Comparison of ENCODE assay signal across 8 cellular contexts in the genomic region with DNA sequence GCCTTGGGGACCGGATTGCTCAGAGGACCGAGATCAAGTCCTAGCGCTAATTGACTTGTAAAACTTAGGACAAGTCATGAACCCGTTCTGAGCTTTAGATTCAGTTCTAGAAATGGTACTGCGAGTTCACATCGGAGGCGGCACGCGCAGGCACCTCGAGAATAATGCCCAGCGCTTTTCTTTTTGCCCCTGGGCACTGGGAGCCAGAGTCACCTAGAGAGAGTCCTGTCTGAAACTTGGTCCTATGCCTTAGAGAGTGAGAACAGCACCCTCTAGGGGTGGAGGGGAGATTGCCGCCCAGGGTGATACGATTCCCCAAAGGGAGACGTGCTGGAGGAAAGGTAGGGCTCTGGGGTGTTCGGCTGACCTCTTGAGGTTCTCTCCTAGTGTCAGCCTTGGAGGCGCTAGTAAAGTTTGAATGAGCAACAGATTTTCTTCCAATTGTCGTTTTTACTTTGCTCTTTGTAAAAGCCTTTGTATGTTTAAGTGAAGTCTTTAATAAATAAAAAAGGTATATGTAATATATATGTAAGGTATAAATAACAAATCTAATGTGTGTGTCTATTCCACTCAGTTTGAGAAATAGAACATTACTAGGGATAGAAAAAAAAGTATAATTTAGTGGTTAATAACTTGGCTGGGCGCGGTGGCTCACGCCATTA. TPM values are rescaled to one million over a fixed set of nuclear protein-coding genes. Genes with fewer than 3 reads are reported as not detected.
DNase-seq lines count a peak whose midpoint lies in the region; ATAC-seq lines count a peak whose summit lies in the region.

No MANE protein-coding gene starts in this region.

- POLR2A ChIA-PET in CD4-positive, alpha-beta memory T cell (lab: Charles Lee; ENCODE audit: partially characterized antibody), result interaction anchor here (0.9 to 2.0 kb wide), 10 partner anchors 10 to 1249 kb away, joined by 3 to 16 read pairs (median 4); a partner anchor contains a TSS
- POLR2A ChIA-PET in activated CD4-positive, alpha-beta memory T cell treated with anti-CD3 and anti-CD28 coated beads, Interleukin-2, amount 10 ng/mL, durations not matched to agents 7 days and 5 days (lab: Charles Lee), result interaction anchor here (0.8 to 1.9 kb wide), 7 partner anchors 11 to 116 kb away, joined by 3 to 10 read pairs (median 4); a partner anchor contains a TSS

- H3K18ac ChIP-seq in mesendoderm (ENCODE audit: low read length), result no peak overlapping the region

- peaks cover 0 to 3% (median 0%) of the 10 kb centered on the region in 8 donors for H3K9me3 Mint-ChIP-seq in CD4-positive, alpha-beta memory T cell
- no peaks in the 10 kb centered on the region for H3K9me3 Mint-ChIP-seq in activated CD4-positive, alpha-beta memory T cell treated with anti-CD3 and anti-CD28 coated beads, Interleukin-2, amount 10 ng/mL, durations not matched to agents 7 days and 5 days
- H3K9me3 Mint-ChIP-seq in effector memory CD8-positive, alpha-beta T cell, result no peaks in the 10 kb centered on the region

- CTCF ChIA-PET in CD4-positive, alpha-beta memory T cell (lab: Charles Lee; ENCODE audit: partially characterized antibody), result interaction anchor here (0.6 to 8.9 kb wide), 29 partner anchors 8 to 365 kb away, joined by 3 to 76 read pairs (median 4); a partner anchor contains a TSS
- CTCF ChIA-PET in activated CD4-positive, alpha-beta memory T cell treated with anti-CD3 and anti-CD28 coated beads, Interleukin-2, amount 10 ng/mL, durations not matched to agents 7 days and 5 days (lab: Charles Lee), result interaction anchor here (0.6 to 1.4 kb wide), 28 partner anchors 10 to 375 kb away, joined by 3 to 24 read pairs (median 3); a partner anchor contains a TSS

- peaks cover 11% of the 10 kb centered on the region for H3K4me1 ChIP-seq in CD4-positive, alpha-beta memory T cell (ENCODE audit: insufficient read depth, low read length)
- no peaks in the 10 kb centered on the region for H3K4me1 ChIP-seq in mesendoderm (ENCODE audit: control insufficient read depth, low read depth, low read length)

- peaks cover 4% of the 10 kb centered on the region for H3K36me3 ChIP-seq in CD4-positive, alpha-beta memory T cell (ENCODE audit: insufficient read depth, low read length)
- H3K36me3 ChIP-seq in mesendoderm (ENCODE audit: control insufficient read depth, insufficient read depth, low read length), result no peaks in the 10 kb centered on the region

- H3K79me1 ChIP-seq in mesendoderm (ENCODE audit: low read length), result peaks cover 2% of the 10 kb centered on the region

- intact Hi-C loops in CD4-positive, alpha-beta memory T cell (cut with micrococcal nuclease), result loop anchor here (1.0 kb wide), 3 partner anchors 23 to 355 kb away; no protein-coding TSS in a partner anchor

- H3K27me3 ChIP-seq in CD4-positive, alpha-beta memory T cell (ENCODE audit: insufficient read depth, low read length), result no peaks in the 10 kb centered on the region
- H3K27me3 ChIP-seq in mesendoderm (ENCODE audit: insufficient read depth, low read length, poor library complexity), result no peaks in the 10 kb centered on the region

- H2BK5ac ChIP-seq in mesendoderm (ENCODE audit: low read length), result no peak overlapping the region

- peak overlapping the region; percentile 66 for H3K27ac ChIP-seq in CD4-positive, alpha-beta memory T cell (ENCODE audit: low read depth, low read length)
- H3K27ac ChIP-seq in mesendoderm (ENCODE audit: low read depth, low read length), result peak overlapping the region; percentile 45

- WGBS in mesendoderm (ENCODE audit: extremely low coverage, insufficient coverage, low lambda C conversion rate), result no CpG with 5 or more reads among the region's 20 CpGs

- peaks cover 7 to 21% of the 10 kb centered on the region in 2 donors for H3K36me3 Mint-ChIP-seq in CD4-positive, alpha-beta memory T cell
- no peaks in the 10 kb centered on the region for H3K36me3 Mint-ChIP-seq in activated CD4-positive, alpha-beta memory T cell treated with anti-CD3 and anti-CD28 coated beads, Interleukin-2, amount 10 ng/mL, durations not matched to agents 7 days and 5 days (ENCODE audit: low read depth)
- peaks cover 24% of the 10 kb centered on the region for H3K36me3 Mint-ChIP-seq in effector memory CD8-positive, alpha-beta T cell (ENCODE audit: insufficient read depth)

- no peak overlapping the region for H4K8ac ChIP-seq in mesendoderm (ENCODE audit: low read depth, low read length)

- H4K5ac ChIP-seq in mesendoderm (ENCODE audit: low read length), result no peak overlapping the region

- H3K9ac ChIP-seq in mesendoderm (ENCODE audit: low read length), result peak overlapping the region; percentile 86

- H3K27ac Mint-ChIP-seq in CD4-positive, alpha-beta memory T cell, result peak overlapping the region; percentile 46 to 100 (median 90)
- peak overlapping the region; percentile 89 for H3K27ac Mint-ChIP-seq in activated CD4-positive, alpha-beta memory T cell treated with anti-CD3 and anti-CD28 coated beads, Interleukin-2, amount 10 ng/mL, durations not matched to agents 7 days and 5 days
- H3K27ac Mint-ChIP-seq in effector memory CD8-positive, alpha-beta T cell, result peak overlapping the region in 1 of 2 donors; percentile 97

- H3K23ac ChIP-seq in mesendoderm (ENCODE audit: low read length), result no peak overlapping the region

- DNase-seq in CD4-positive, alpha-beta memory T cell, result peak; percentile 82 to 92 (median 86)
- DNase-seq in HK-2 (ENCODE audit: unreplicated experiment) (peak; percentile 97), NCI-H774 (lab: John Stamatoyannopoulos, UW) (peak; percentile 95), mesendoderm (peak; percentile 97)
- peak; percentile 90 for DNase-seq in activated CD4-positive, alpha-beta memory T cell treated with anti-CD3 and anti-CD28 coated beads, Interleukin-2, amount 10 ng/mL, durations not matched to agents 7 days and 5 days
- peak; percentile 88 to 93 (median 90) for DNase-seq in effector memory CD8-positive, alpha-beta T cell
- peak; percentile 71 for DNase-seq in stimulated activated CD8-positive, alpha-beta memory T cell treated with anti-CD3 and anti-CD28 coated beads, Interleukin-12 subunit alpha, Interleukin-12 subunit beta, amount 100 ng/mL, for 4 hours (ENCODE audit: low read depth)

- peaks cover 4% of the 10 kb centered on the region for H3K79me2 ChIP-seq in mesendoderm (ENCODE audit: control insufficient read depth, insufficient read depth, low read length)

- peak overlapping the region; percentile 93 for H3K4me2 ChIP-seq in mesendoderm (ENCODE audit: low read length)

- no peaks in the 10 kb centered on the region for H3K9me3 ChIP-seq in CD4-positive, alpha-beta memory T cell (ENCODE audit: control insufficient read depth in 1 of 2, low read length in 2 of 2)

- H2BK120ac ChIP-seq in mesendoderm (ENCODE audit: low read depth, low read length), result no peak overlapping the region

- H3K4ac ChIP-seq in mesendoderm (ENCODE audit: low read depth, low read length), result no peak overlapping the region

- H2BK15ac ChIP-seq in mesendoderm (replicated peaks; ENCODE audit: low read depth), result no peak overlapping the region

- H3K4me3 ChIP-seq in CD4-positive, alpha-beta memory T cell (ENCODE audit: low read length in 2 of 2), result peak overlapping the region; percentile 92 to 99
- peak overlapping the region; percentile 85 for H3K4me3 ChIP-seq in mesendoderm (ENCODE audit: low read length)

- peaks cover 0 to 4% of the 10 kb centered on the region in 2 donors for H3K27me3 Mint-ChIP-seq in CD4-positive, alpha-beta memory T cell
- H3K27me3 Mint-ChIP-seq in activated CD4-positive, alpha-beta memory T cell treated with anti-CD3 and anti-CD28 coated beads, Interleukin-2, amount 10 ng/mL, durations not matched to agents 7 days and 5 days, result no peaks in the 10 kb centered on the region
- H3K27me3 Mint-ChIP-seq in effector memory CD8-positive, alpha-beta T cell, result no peaks in the 10 kb centered on the region

- H3K4me1 Mint-ChIP-seq in CD4-positive, alpha-beta memory T cell, result peaks cover 8 to 20% (median 12%) of the 10 kb centered on the region in 4 donors
- peaks cover 15% of the 10 kb centered on the region for H3K4me1 Mint-ChIP-seq in activated CD4-positive, alpha-beta memory T cell treated with anti-CD3 and anti-CD28 coated beads, Interleukin-2, amount 10 ng/mL, durations not matched to agents 7 days and 5 days
- H3K4me1 Mint-ChIP-seq in effector memory CD8-positive, alpha-beta T cell (ENCODE audit: low read depth in 2 of 2), result peaks cover 16 to 18% of the 10 kb centered on the region in 2 donors

- H2AK5ac ChIP-seq in mesendoderm (ENCODE audit: low read length), result no peak overlapping the region

- peak overlapping the region; percentile 96 for H3K56ac ChIP-seq in mesendoderm (ENCODE audit: low read length)

- peak; percentile 62 for ATAC-seq in GM19463 (IDR thresholded peaks at IDR 0.05; ENCODE audit: unreplicated experiment)
- peak; percentile 62 for ATAC-seq in effector memory CD8-positive, alpha-beta T cell (replicated peaks)

- peak overlapping the region; percentile 88 to 99 (median 96) for H3K4me3 Mint-ChIP-seq in CD4-positive, alpha-beta memory T cell
- H3K4me3 Mint-ChIP-seq in activated CD4-positive, alpha-beta memory T cell treated with anti-CD3 and anti-CD28 coated beads, Interleukin-2, amount 10 ng/mL, durations not matched to agents 7 days and 5 days, result peak overlapping the region; percentile 83
- H3K4me3 Mint-ChIP-seq in effector memory CD8-positive, alpha-beta T cell, result peak overlapping the region; percentile 98 to 100

RNA-seq across cellular contexts. Expression of a gene that starts 0.8 kb away (rescaled TPM):
- total RNA-seq in CD4-positive, alpha-beta memory T cell, result 1 to 10 TPM; 1.7 to 2.1 TPM
- 1 to 10 TPM; 3.8 to 4.6 TPM for polyA plus RNA-seq in CD4-positive, alpha-beta memory T cell
- total RNA-seq in activated CD4-positive, alpha-beta memory T cell treated with anti-CD3 and anti-CD28 coated beads, Interleukin-2, amount 10 ng/mL, durations not matched to agents 7 days and 5 days, result 1 to 10 TPM; 3.1 to 3.8 TPM
- 9.7 TPM for polyA plus RNA-seq in mesendoderm (2013, experiment 1 of 2)
- 9.8 TPM for polyA plus RNA-seq in mesendoderm (2013, experiment 2 of 2)

RNA-seq across cellular contexts. Expression of a gene that starts 1.5 kb away (rescaled TPM):
- 10 to 100 TPM; 37.5 to 40.6 TPM for total RNA-seq in CD4-positive, alpha-beta memory T cell
- polyA plus RNA-seq in CD4-positive, alpha-beta memory T cell, result 10 to 100 TPM; 56.5 to 67.8 TPM
- 10 to 100 TPM; 33.3 to 35.3 TPM for total RNA-seq in activated CD4-positive, alpha-beta memory T cell treated with anti-CD3 and anti-CD28 coated beads, Interleukin-2, amount 10 ng/mL, durations not matched to agents 7 days and 5 days
- polyA plus RNA-seq in mesendoderm (2013, experiment 1 of 2), result 73.2 TPM
- polyA plus RNA-seq in mesendoderm (2013, experiment 2 of 2), result 72.2 TPM

RNA-seq across cellular contexts. Expression of a gene that starts 11.1 kb away (rescaled TPM):
- total RNA-seq in CD4-positive, alpha-beta memory T cell, result under 1 TPM in 1 of 2 experiments, not detected in 1; 0.25 TPM
- not detected for polyA plus RNA-seq in CD4-positive, alpha-beta memory T cell
- under 1 TPM in 1 of 2 experiments, not detected in 1; 0.23 TPM for total RNA-seq in activated CD4-positive, alpha-beta memory T cell treated with anti-CD3 and anti-CD28 coated beads, Interleukin-2, amount 10 ng/mL, durations not matched to agents 7 days and 5 days
- 7.3 TPM for polyA plus RNA-seq in mesendoderm (2013, experiment 1 of 2)
- 7.3 TPM for polyA plus RNA-seq in mesendoderm (2013, experiment 2 of 2)

RNA-seq across cellular contexts. Expression of a gene that starts 20.9 kb away (rescaled TPM):
- not detected for total RNA-seq in CD4-positive, alpha-beta memory T cell
- polyA plus RNA-seq in CD4-positive, alpha-beta memory T cell, result under 1 TPM in 1 of 2 donors, not detected in 1; 0.38 TPM
- total RNA-seq in activated CD4-positive, alpha-beta memory T cell treated with anti-CD3 and anti-CD28 coated beads, Interleukin-2, amount 10 ng/mL, durations not matched to agents 7 days and 5 days, result not detected
- polyA plus RNA-seq in mesendoderm (2013, experiment 1 of 2), result 0.01 TPM
- polyA plus RNA-seq in mesendoderm (2013, experiment 2 of 2), result 0.03 TPM

RNA-seq across cellular contexts. Expression of a gene that starts 25.5 kb away (rescaled TPM):
- total RNA-seq in CD4-positive, alpha-beta memory T cell, result not detected
- polyA plus RNA-seq in CD4-positive, alpha-beta memory T cell, result not detected
- total RNA-seq in activated CD4-positive, alpha-beta memory T cell treated with anti-CD3 and anti-CD28 coated beads, Interleukin-2, amount 10 ng/mL, durations not matched to agents 7 days and 5 days, result not detected
- polyA plus RNA-seq in mesendoderm (2013, experiment 1 of 2), result 0.10 TPM
- polyA plus RNA-seq in mesendoderm (2013, experiment 2 of 2), result 0.20 TPM

Comparison
In these comparisons a context has a peak if more than half of its experiments do, and no peak if none do; other contexts are left out.
1. Peak in every context shown above with its lines: DNase-seq, ATAC-seq, H3K4me3 ChIP-seq and H3K27ac ChIP-seq.